Comparison of ENCODE assay signal across 13 cellular contexts in genomic region chr22:22371031-22371541, GRCh38.
DNase-seq lines count a peak whose midpoint lies in the region; ATAC-seq and TF ChIP-seq lines count a peak whose summit lies in the region.
"Had no signal": no experiment of that assay in that cellular context is flagged by ENCODE, and none has a peak within 500 bp of the region (broad histone marks: within the 10 kb centered on the region; RNA-seq: fewer than 3 reads in every experiment).

No MANE protein-coding gene starts in this region.

- H3K4me3 ChIP-seq in OCI-LY1 (ENCODE audit: low read depth, low read length, poor library complexity, severe bottlenecking), result no peak overlapping the region
- H3K4me3 ChIP-seq: esophagus squamous epithelium, SJCRH30 had no signal

- H3K27ac ChIP-seq in OCI-LY1 (ENCODE audit: low read depth, low read length, poor library complexity, severe bottlenecking), result peak overlapping the region; percentile 96
- H3K27ac ChIP-seq: 22Rv1, esophagus squamous epithelium had no signal

- ATAC-seq in stimulated activated naive B cell treated with anti-CD40 and anti-IgM and Interleukin-4, amounts not matched to agents 10 μg/mL and 1 μg/mL and 100 μg/mL, for 72 hours (replicated peaks), result peak in 1 of 2 donors; percentile 49
- no peak for ATAC-seq in activated CD4-positive, CD25-positive, alpha-beta regulatory T cell treated with anti-CD3 and anti-CD28 coated beads, Interleukin-2, amount 50 U/mL, for 24 hours
- no peak for ATAC-seq in GM21576 (IDR thresholded peaks at IDR 0.05; ENCODE audit: unreplicated experiment)

- H3K9me3 ChIP-seq in OCI-LY1 (ENCODE audit: low read length), result no peaks in the 10 kb centered on the region
- H3K9me3 ChIP-seq: esophagus squamous epithelium, SJCRH30 had no signal

- H3K27ac Mint-ChIP-seq in stimulated activated naive B cell treated with anti-CD40 and anti-IgM and Interleukin-4, amounts not matched to agents 10 μg/mL and 1 μg/mL and 100 μg/mL, for 72 hours, result peak overlapping the region; percentile 42

- H3K27me3 Mint-ChIP-seq in stimulated activated naive B cell treated with anti-CD40 and anti-IgM and Interleukin-4, amounts not matched to agents 10 μg/mL and 1 μg/mL and 100 μg/mL, for 72 hours, result no peaks in the 10 kb centered on the region
- H3K27me3 Mint-ChIP-seq: activated B cell treated with CpG ODN at 0.5 μM for 24 hours had no signal

- no peaks in the 10 kb centered on the region for H3K9me3 Mint-ChIP-seq in stimulated activated naive B cell treated with anti-CD40 and anti-IgM and Interleukin-4, amounts not matched to agents 10 μg/mL and 1 μg/mL and 100 μg/mL, for 72 hours
- H3K9me3 Mint-ChIP-seq: activated B cell treated with CpG ODN at 0.5 μM for 24 hours had no signal

- no peaks in the 10 kb centered on the region for H3K79me2 ChIP-seq in OCI-LY1 (ENCODE audit: insufficient read depth, low read length)

- peaks cover 56 to 75% of the 10 kb centered on the region in 2 donors for H3K4me1 Mint-ChIP-seq in stimulated activated naive B cell treated with anti-CD40 and anti-IgM and Interleukin-4, amounts not matched to agents 10 μg/mL and 1 μg/mL and 100 μg/mL, for 72 hours

- no peaks in the 10 kb centered on the region for H4K20me1 ChIP-seq in OCI-LY1 (ENCODE audit: insufficient read depth, low read length)

- no peaks in the 10 kb centered on the region for H3K27me3 ChIP-seq in OCI-LY1 (ENCODE audit: insufficient read depth, low read length)
- H3K27me3 ChIP-seq: SJCRH30 had no signal

- peaks cover 85% of the 10 kb centered on the region for H3K4me1 ChIP-seq in OCI-LY1 (ENCODE audit: insufficient read depth, low read length, severe bottlenecking)
- H3K4me1 ChIP-seq: esophagus squamous epithelium had no signal

- H3K9ac ChIP-seq in OCI-LY1 (ENCODE audit: low read length), result no peak overlapping the region; the same call in 1 of the 2 replicates

- intact Hi-C loops in head of caudate nucleus (cut with DNase I), result no loop called here

- peak; percentile 57; the same call in 1 of the 2 replicates for TF ChIP-seq CTCF in OCI-LY1 (IDR thresholded peaks at IDR 0.05; ENCODE audit: low read length)

- peak; percentile 11 for DNase-seq in DMS 273 (lab: John Stamatoyannopoulos, UW; ENCODE audit: unreplicated experiment)
- DNase-seq in DMS 273 treated with DMSO at 0.1 percent for 48 hours (lab: John Stamatoyannopoulos, UW), result no peak
- DNase-seq in head of caudate nucleus, result peak in 25 of 42 donors; percentile 23 to 82 (median 46)
- no peak for DNase-seq in stimulated activated naive B cell treated with anti-CD40 and anti-IgM and Interleukin-4, amounts not matched to agents 10 μg/mL and 1 μg/mL and 100 μg/mL, for 72 hours
- DNase-seq in Ammon's horn (ENCODE audit: low spot score), result no peak
- DNase-seq: activated B cell treated with CpG ODN at 0.5 μM for 24 hours, esophagus squamous epithelium, NCI-H2227 treated with DMSO at 0.1 percent for 48 hours had no signal

- H3K36me3 ChIP-seq in OCI-LY1 (ENCODE audit: insufficient read depth, low read length), result no peaks in the 10 kb centered on the region
- H3K36me3 ChIP-seq: esophagus squamous epithelium, SJCRH30 had no signal

- H3K4me2 ChIP-seq in OCI-LY1 (ENCODE audit: low read length), result no peak overlapping the region

- H3K4me3 Mint-ChIP-seq in stimulated activated naive B cell treated with anti-CD40 and anti-IgM and Interleukin-4, amounts not matched to agents 10 μg/mL and 1 μg/mL and 100 μg/mL, for 72 hours, result no peak overlapping the region
- H3K4me3 Mint-ChIP-seq: activated B cell treated with CpG ODN at 0.5 μM for 24 hours had no signal

- no peaks in the 10 kb centered on the region for H3K36me3 Mint-ChIP-seq in stimulated activated naive B cell treated with anti-CD40 and anti-IgM and Interleukin-4, amounts not matched to agents 10 μg/mL and 1 μg/mL and 100 μg/mL, for 72 hours

- no peaks in the 10 kb centered on the region for H3F3A ChIP-seq in OCI-LY1 (ENCODE audit: insufficient read depth, low read length)

- H3K9me2 ChIP-seq in OCI-LY1 (ENCODE audit: low read depth, low read length), result no peaks in the 10 kb centered on the region

- no peak overlapping the region for H2AFZ ChIP-seq in OCI-LY1 (ENCODE audit: low read length)

Comparison
In these comparisons a context has a peak if more than half of its experiments do, and no peak if none do; other contexts are left out.
1. DNase-seq: peak in DMS 273 (single experiment) and head of caudate nucleus (25 of 42); none in DMS 273 treated with DMSO at 0.1 percent for 48 hours (single experiment), stimulated activated naive B cell treated with anti-CD40 and anti-IgM and Interleukin-4, amounts not matched to agents 10 μg/mL and 1 μg/mL and 100 μg/mL, for 72 hours (single experiment) and Ammon's horn (single experiment).